ENCODE assay signal across 8 cellular contexts in the genomic region with DNA sequence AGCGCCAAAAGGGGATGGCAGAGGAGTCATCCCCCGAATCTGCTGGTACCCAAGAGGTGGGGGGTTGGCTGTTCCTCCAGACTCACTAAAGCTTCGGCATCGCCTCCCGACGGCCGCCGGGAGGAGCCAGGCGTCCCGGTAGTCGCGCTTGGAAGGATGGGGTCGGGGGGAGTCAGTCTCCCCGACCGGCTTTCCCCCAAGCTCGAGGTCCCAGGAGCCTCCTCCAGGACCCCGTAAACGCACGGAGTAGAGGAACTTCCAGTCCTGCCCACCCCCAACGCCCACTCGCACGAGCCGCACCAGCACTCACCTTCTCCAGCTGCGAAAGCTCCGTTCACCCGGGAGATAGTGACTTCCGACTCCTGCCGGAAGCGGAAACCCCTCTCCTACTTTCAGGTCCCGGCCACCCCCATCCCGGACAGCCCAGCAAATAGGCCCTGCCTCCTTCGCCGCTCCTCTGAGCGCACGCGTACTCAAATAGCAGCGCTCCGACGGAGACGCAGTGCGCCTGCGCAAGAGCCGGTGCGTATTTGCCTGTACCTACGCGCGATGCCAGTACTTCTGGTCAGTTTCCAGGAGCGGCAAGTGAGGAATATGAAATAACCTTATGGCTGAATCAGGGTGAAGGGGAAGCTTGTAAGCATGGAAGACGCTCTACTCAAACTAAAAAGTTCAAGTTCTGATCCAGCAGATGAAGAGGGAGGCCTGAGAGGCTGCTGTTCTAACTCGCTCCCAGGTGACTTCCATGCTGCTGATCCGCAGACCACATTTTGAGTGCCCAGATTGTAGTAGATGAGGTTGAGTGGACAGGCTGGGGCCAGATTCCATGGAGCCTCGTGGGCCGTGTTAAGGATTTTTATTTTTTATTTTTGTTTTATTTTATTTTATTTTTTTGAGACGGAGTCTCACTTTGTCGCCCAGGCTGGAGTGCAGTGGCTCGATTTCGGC. TPM values are rescaled to one million over a fixed set of nuclear protein-coding genes. Genes with fewer than 3 reads are reported as not detected.
DNase-seq lines count a peak whose midpoint lies in the region; ATAC-seq and TF ChIP-seq lines count a peak whose summit lies in the region.

A gene (minus strand): TSS at position 350 of the 948 bp plus-strand sequence. CDS start 4,883 bp downstream, outside the sequence.

- peaks cover 1% of the 10 kb centered on the region for H3K36me3 ChIP-seq in CD8-positive, alpha-beta T cell (ENCODE audit: insufficient read depth, low read length)
- peaks cover 10% of the 10 kb centered on the region for H3K36me3 ChIP-seq in effector memory CD4-positive, alpha-beta T cell (ENCODE audit: control insufficient read depth, insufficient read depth, low read length)

- H3K4me3 ChIP-seq in CD8-positive, alpha-beta T cell (ENCODE audit: low read depth, low read length): peak within 1 kb of the TSS; percentile 87
- H3K4me3 ChIP-seq in effector memory CD4-positive, alpha-beta T cell (ENCODE audit: insufficient read depth, low read depth, low read length, poor library complexity, severe bottlenecking): peak within 1 kb of the TSS; percentile 79

- H3K4me3 Mint-ChIP-seq in CD8-positive, alpha-beta T cell: peak within 1 kb of the TSS; percentile 93

- peak; percentile 90 to 97 (median 96) for DNase-seq in CD8-positive, alpha-beta T cell
- peak; percentile 96 for DNase-seq in HT1080 (ENCODE audit: low read depth)
- peak; percentile 97 to 98 for DNase-seq in NOMO-1 (lab: John Stamatoyannopoulos, UW; ENCODE audit: unreplicated experiment in 2 of 2)
- DNase-seq in effector memory CD4-positive, alpha-beta T cell: peak; percentile 92 to 96 (median 92)
- peak; percentile 98 for DNase-seq in lung microvascular endothelial cell (ENCODE audit: low read depth in 2 of 2)
- DNase-seq in stimulated activated CD4-positive, alpha-beta T cell treated with anti-CD3 and anti-CD28 coated beads, TNF-alpha, amount 100 ng/mL, for 48 hours (ENCODE audit: low read depth in 3 of 3): peak; percentile 92 to 96 (median 96)

- peaks cover 39% of the 10 kb centered on the region for H3K4me1 Mint-ChIP-seq in CD8-positive, alpha-beta T cell (ENCODE audit: low read depth)

- H3K4me1 ChIP-seq in CD8-positive, alpha-beta T cell (ENCODE audit: insufficient read depth, low read length): peaks cover 29% of the 10 kb centered on the region
- H3K4me1 ChIP-seq in effector memory CD4-positive, alpha-beta T cell (ENCODE audit: control insufficient read depth, insufficient read depth, low read length, poor library complexity, severe bottlenecking): peaks cover 15% of the 10 kb centered on the region

- no peaks in the 10 kb centered on the region for H3K27me3 Mint-ChIP-seq in CD8-positive, alpha-beta T cell (ENCODE audit: low read depth)

- ATAC-seq in CD8-positive, alpha-beta T cell: peak; percentile 94
- ATAC-seq in GM19463 (IDR thresholded peaks at IDR 0.05; ENCODE audit: unreplicated experiment): peak; percentile 78

- intact Hi-C loops in CD8-positive, alpha-beta T cell (cut with DNase I, micrococcal nuclease): loop anchor here (1.0 to 2.0 kb wide), 5 partner anchors 22 to 124 kb away; a partner anchor contains a TSS

- POLR2A ChIA-PET in CD8-positive, alpha-beta T cell (lab: Charles Lee): interaction anchor here (0.6 to 1.3 kb wide), 5 partner anchors 19 to 189 kb away, joined by 3 to 7 read pairs (median 4); a partner anchor contains a TSS
- POLR2A ChIA-PET in activated CD8-positive, alpha-beta memory T cell treated with anti-CD3 and anti-CD28 coated beads for 36 hours (lab: Charles Lee): interaction anchor here (0.5 to 2.2 kb wide), 10 partner anchors 14 to 610 kb away, joined by 3 to 12 read pairs (median 4); a partner anchor contains a TSS

- peak within 1 kb of the TSS; percentile 74 for H3K27ac ChIP-seq in CD8-positive, alpha-beta T cell (ENCODE audit: low read depth, low read length)
- H3K27ac ChIP-seq in effector memory CD4-positive, alpha-beta T cell (ENCODE audit: insufficient read depth, low read length, poor library complexity, severe bottlenecking): peak within 1 kb of the TSS; percentile 47

- no peaks in the 10 kb centered on the region for H3K9me3 Mint-ChIP-seq in CD8-positive, alpha-beta T cell

- H3K27ac Mint-ChIP-seq in CD8-positive, alpha-beta T cell: peak within 1 kb of the TSS; percentile 93

- no peaks in the 10 kb centered on the region for H3K9me3 ChIP-seq in CD8-positive, alpha-beta T cell (ENCODE audit: low read length)
- H3K9me3 ChIP-seq in effector memory CD4-positive, alpha-beta T cell (ENCODE audit: control insufficient read depth, low read length): no peaks in the 10 kb centered on the region

- CTCF ChIA-PET in CD8-positive, alpha-beta T cell (lab: Charles Lee): interaction anchor here (0.6 to 2.8 kb wide), 9 partner anchors 16 to 576 kb away, joined by 3 to 22 read pairs (median 7); a partner anchor contains a TSS
- CTCF ChIA-PET in activated CD8-positive, alpha-beta memory T cell treated with anti-CD3 and anti-CD28 coated beads for 36 hours (lab: Charles Lee): interaction anchor here (0.6 to 3.2 kb wide), 13 partner anchors 18 to 76 kb away, joined by 3 to 18 read pairs (median 3); a partner anchor contains a TSS

- no peaks in the 10 kb centered on the region for H3K27me3 ChIP-seq in CD8-positive, alpha-beta T cell (ENCODE audit: insufficient read depth, low read length)
- no peaks in the 10 kb centered on the region for H3K27me3 ChIP-seq in effector memory CD4-positive, alpha-beta T cell (replicated peaks; ENCODE audit: control insufficient read depth, insufficient read depth, low read length, poor library complexity, severe bottlenecking)

- H3K36me3 Mint-ChIP-seq in CD8-positive, alpha-beta T cell: peaks cover 23% of the 10 kb centered on the region

- TF ChIP-seq CTCF in CD8-positive, alpha-beta T cell (IDR thresholded peaks at IDR 0.05): no peak

RNA-seq across cellular contexts. Expression of the gene that starts here (rescaled TPM):
- total RNA-seq in CD8-positive, alpha-beta T cell: 10 to 100 TPM; 40.3 to 41.0 TPM
- 137 and 150 TPM in 2 replicates for total RNA-seq in HT1080 (2014; rRNA removed; shearing (Covaris generic))
- 91.0 and 101 TPM in 2 replicates for polyA plus RNA-seq in HT1080 (2015; cell fraction: cytosol; rRNA removed)
- polyA plus RNA-seq in HT1080 (2015; cell fraction: nucleus; rRNA removed): 44.9 and 45.4 TPM in 2 replicates
- 10 to 100 TPM; 64.2 to 68.5 TPM for total RNA-seq in activated CD8-positive, alpha-beta memory T cell treated with anti-CD3 and anti-CD28 coated beads for 36 hours
- 19.2 and 27.2 TPM in 2 replicates for total RNA-seq in lung microvascular endothelial cell

Comparison
In these comparisons a context has a peak if more than half of its experiments do, and no peak if none do; other contexts are left out.
1. Peak in every context shown above with its lines: DNase-seq, ATAC-seq, H3K4me3 ChIP-seq and H3K27ac ChIP-seq.